ENCODE assay signal across 11 cellular contexts in the genomic region with DNA sequence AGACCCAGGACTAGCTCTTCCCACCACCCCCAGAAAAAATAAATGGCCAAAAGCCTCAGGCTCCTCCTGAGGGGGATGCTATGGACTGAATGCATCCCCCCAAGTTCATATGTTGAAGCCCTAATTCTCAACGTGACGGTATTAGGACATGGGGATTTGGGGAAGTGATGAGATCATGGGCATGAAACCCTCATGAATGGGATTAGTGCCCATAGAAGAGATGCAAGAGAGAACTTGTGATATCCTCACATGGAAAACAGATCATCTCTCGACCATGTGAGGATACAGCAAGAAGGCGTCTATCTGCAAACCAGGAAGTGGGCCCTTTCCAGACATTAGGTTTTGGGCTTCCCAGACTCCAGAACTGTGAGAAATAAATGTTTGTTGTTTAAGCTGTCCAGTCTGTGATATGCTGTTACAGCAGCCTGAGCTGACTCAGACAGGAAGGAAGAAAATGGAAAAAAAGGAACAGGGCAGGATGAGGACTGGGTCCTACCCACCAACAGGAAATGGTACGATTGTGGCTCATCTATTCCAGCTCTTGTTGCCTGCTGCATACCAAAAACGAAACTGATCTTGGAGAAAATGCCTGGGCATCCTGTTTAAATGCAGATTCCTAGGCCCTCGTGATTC. TPM values are rescaled to one million over a fixed set of nuclear protein-coding genes. Genes with fewer than 3 reads are reported as not detected.
DNase-seq lines count a peak whose midpoint lies in the region; ATAC-seq, FAIRE-seq and TF ChIP-seq lines count a peak whose summit lies in the region.
"Had no signal": no experiment of that assay in that cellular context is flagged by ENCODE, and none has a peak within 500 bp of the region (broad histone marks: within the 10 kb centered on the region; RNA-seq: fewer than 3 reads in every experiment).

No MANE protein-coding gene starts in this region.

- in situ Hi-C loops in K562 (cut with MboI), result no loop called here

- H3K79me2 ChIP-seq in PC-3 (ENCODE audit: low read length) (no peaks in the 10 kb centered on the region), K562 (ENCODE audit: control insufficient read depth, insufficient read depth, low read length) (no peaks in the 10 kb centered on the region)

- no peak overlapping the region for H4K91ac ChIP-seq in neuronal stem cell (ENCODE audit: low read depth, low read length, poor library complexity)

- no peak for TF ChIP-seq CTCF in PC-3 (conservative IDR thresholded peaks at IDR 0.05; ENCODE audit: low read depth, low read length)
- no peak for TF ChIP-seq CTCF in K562 (IDR thresholded peaks at IDR 0.05 in 2 of 3, conservative IDR thresholded peaks at IDR 0.05 in 1 of 3; ENCODE audit: insufficient read depth in 2 of 3, low read depth in 1 of 3, low read length in 3 of 3)

- no peak for TF ChIP-seq POLR2A in K562 (conservative IDR thresholded peaks at IDR 0.05)

- H4K20me1 ChIP-seq in PC-3 (ENCODE audit: low read length) (no peaks in the 10 kb centered on the region), K562 (replicated peaks; ENCODE audit: control insufficient read depth, insufficient read depth, low read length) (no peaks in the 10 kb centered on the region)

- H2AFZ ChIP-seq in PC-3 (ENCODE audit: low read length), result 0 out of 2 replicates have a peak overlapping the region, but pooled peaks have one; percentile 41
- no peak overlapping the region for H2AFZ ChIP-seq in K562 (ENCODE audit: low read depth, low read length)
- no peak overlapping the region for H2AFZ ChIP-seq in neuronal stem cell (ENCODE audit: low read length)

- H3F3A ChIP-seq in PC-3 (ENCODE audit: low read length, unreplicated experiment), result no peaks in the 10 kb centered on the region

- no peaks in the 10 kb centered on the region for H3K27me3 ChIP-seq in PC-3 (ENCODE audit: low read length)
- H3K27me3 ChIP-seq in K562 (ENCODE audit: control insufficient read depth in 2 of 2, insufficient read depth in 2 of 2, low read length in 2 of 2), result peaks cover 15 to 31% of the 10 kb centered on the region in 2 experiments
- H3K27me3 ChIP-seq in skeletal muscle tissue (ENCODE audit: control insufficient read depth in 3 of 3, insufficient read depth in 3 of 3, low read length in 3 of 3), result peaks cover 0 to 15% (median 13%) of the 10 kb centered on the region in 3 donors
- H3K27me3 ChIP-seq in neuronal stem cell (ENCODE audit: control insufficient read depth in 3 of 3, insufficient read depth in 3 of 3, low read depth in 1 of 3, low read length in 3 of 3), result peaks cover 0 to 13% (median 0%) of the 10 kb centered on the region in 3 experiments

- CTCF ChIA-PET in activated CD8-positive, alpha-beta memory T cell treated with anti-CD3 and anti-CD28 coated beads, Interleukin-2, amount 10 ng/mL, durations not matched to agents 7 days and 5 days (lab: Charles Lee), result interaction anchor here (1.1 to 2.4 kb wide), 3 partner anchors 14 to 586 kb away, joined by 5 to 9 read pairs (median 6); no protein-coding TSS in a partner anchor
- CTCF ChIA-PET in PC-3 (lab: Charles Lee) (interaction anchor here (0.6 kb wide), 1 partner anchor 99 kb away, joined by 3 read pairs; no protein-coding TSS in a partner anchor), K562 (lab: Yijun Ruan, JAX; ENCODE audit: low intra/inter-chr PET ratio) (no interaction called here)

- H3K9ac ChIP-seq in PC-3 (ENCODE audit: low read length) (no peak overlapping the region), K562 (ENCODE audit: insufficient read depth in 1 of 2, low read depth in 2 of 2, low read length in 2 of 2) (no peak overlapping the region), skeletal muscle tissue (ENCODE audit: low read depth in 1 of 3, low read length in 3 of 3) (no peak overlapping the region), neuronal stem cell (ENCODE audit: low read depth, low read length, poor library complexity) (no peak overlapping the region)

- no peak for TF ChIP-seq RAD21 in K562 (CRISPR knock-in tag; conservative IDR thresholded peaks at IDR 0.05 in 1 of 2, IDR thresholded peaks at IDR 0.05 in 1 of 2)

- FAIRE-seq in K562 (lab: Jason Lieb, UNC), result no peak

- 1% methylated on average over 7 of the region's 7 CpGs for WGBS in K562 (ENCODE audit: insufficient coverage, low coverage, missing lambda C conversion rate)
- WGBS in neuronal stem cell (ENCODE audit: extremely low coverage in 2 of 2, insufficient read length in 2 of 2, insufficient replicate concordance in 1 of 2), 2 donors, result no CpG with 5 or more reads among the region's 7 CpGs

- POLR2A ChIA-PET in PC-3 (lab: Charles Lee; ENCODE audit: unreplicated experiment), result no interaction called here
- POLR2A ChIA-PET in K562 (lab: Yijun Ruan, JAX), result no interaction called here

- no peak overlapping the region for H3K14ac ChIP-seq in neuronal stem cell (ENCODE audit: low read length)

- no peak overlapping the region for H3K4ac ChIP-seq in neuronal stem cell (ENCODE audit: low read length)

- no peak overlapping the region for H2BK120ac ChIP-seq in neuronal stem cell (ENCODE audit: low read depth, low read length)

- no peak overlapping the region for H2BK12ac ChIP-seq in neuronal stem cell (ENCODE audit: low read length)

- no peak overlapping the region for H2BK5ac ChIP-seq in neuronal stem cell (ENCODE audit: low read length)

- no peak overlapping the region for H2BK15ac ChIP-seq in neuronal stem cell (ENCODE audit: low read length)

- H3K4me1 ChIP-seq in PC-3 (ENCODE audit: insufficient read depth, low read length), result peaks cover 4% of the 10 kb centered on the region; the same call in 1 of the 2 replicates
- no peaks in the 10 kb centered on the region; a peak in 1 of 5 replicates for H3K4me1 ChIP-seq in K562 (replicated peaks in 1 of 2; ENCODE audit: control insufficient read depth in 2 of 2, insufficient read depth in 2 of 2, low read length in 2 of 2)
- H3K4me1 ChIP-seq in skeletal muscle tissue (ENCODE audit: control insufficient read depth in 3 of 3, insufficient read depth in 3 of 3, low read length in 3 of 3), result peaks cover 0 to 2% (median 0%) of the 10 kb centered on the region in 3 donors
- peaks cover 0 to 9% of the 10 kb centered on the region in 2 donors for H3K4me1 ChIP-seq in neuronal stem cell (ENCODE audit: control insufficient read depth in 2 of 2, insufficient read depth in 1 of 2, low read depth in 1 of 2, low read length in 2 of 2)

- no peaks in the 10 kb centered on the region for H3K9me1 ChIP-seq in K562 (ENCODE audit: control insufficient read depth, insufficient read depth, low read length)

- DNase-seq in activated CD8-positive, alpha-beta memory T cell treated with anti-CD3 and anti-CD28 coated beads, Interleukin-2, amount 10 ng/mL, durations not matched to agents 7 days and 5 days, result peak; percentile 51
- no peak for DNase-seq in activated CD8-positive, alpha-beta memory T cell treated with anti-CD3 and anti-CD28 coated beads, Interleukin-2, amount 50 U/mL, for 48 hours
- DNase-seq in PC-3 (peak; percentile 55), K562 (ENCODE audit: extremely low read depth in 1 of 4, low spot score in 3 of 4) (no peak), neuronal stem cell (ENCODE audit: low spot score) (no peak)
- DNase-seq: caudate nucleus, hypothalamus, NCI-H1930 had no signal

- H2AK5ac ChIP-seq in neuronal stem cell (ENCODE audit: low read depth, low read length), result no peak overlapping the region

- H3K4me2 ChIP-seq in PC-3 (ENCODE audit: low read length) (no peak overlapping the region), K562 (ENCODE audit: insufficient read depth, low read length) (no peak overlapping the region), neuronal stem cell (ENCODE audit: insufficient read depth, low read length, poor library complexity, severe bottlenecking) (no peak overlapping the region)

- BruUV-seq in PC-3 (replicated peaks; lab: Mats Ljungman, UMichigan) (no TSS peak), K562 (replicated peaks; lab: Mats Ljungman, UMichigan) (no TSS peak)

- no peaks in the 10 kb centered on the region for H3K79me1 ChIP-seq in neuronal stem cell (ENCODE audit: low read depth, low read length)

- H3K18ac ChIP-seq in neuronal stem cell (ENCODE audit: low read length), result no peak overlapping the region

- peak; percentile 45 for ATAC-seq in activated CD8-positive, alpha-beta memory T cell treated with anti-CD3 and anti-CD28 coated beads, Interleukin-2, amount 10 ng/mL, durations not matched to agents 7 days and 5 days
- peak; percentile 68 for ATAC-seq in PC-3
- ATAC-seq in K562, result no peak
- ATAC-seq in GM19328 (IDR thresholded peaks at IDR 0.05; ENCODE audit: unreplicated experiment), result no peak
- no peak for ATAC-seq in GM21515 (IDR thresholded peaks at IDR 0.05; ENCODE audit: unreplicated experiment)

- H3K36me3 ChIP-seq in PC-3 (ENCODE audit: low read depth, low read length) (no peaks in the 10 kb centered on the region), K562 (ENCODE audit: control insufficient read depth, insufficient read depth, low read length) (no peaks in the 10 kb centered on the region), skeletal muscle tissue (ENCODE audit: control insufficient read depth in 3 of 3, insufficient read depth in 3 of 3, low read length in 3 of 3) (no peaks in the 10 kb centered on the region), neuronal stem cell (replicated peaks in 1 of 2; ENCODE audit: control insufficient read depth in 2 of 2, insufficient read depth in 2 of 2, low read length in 2 of 2) (no peaks in the 10 kb centered on the region)

- peak overlapping the region; percentile 34 for H3K27ac Mint-ChIP-seq in activated CD8-positive, alpha-beta memory T cell treated with anti-CD3 and anti-CD28 coated beads, Interleukin-2, amount 10 ng/mL, durations not matched to agents 7 days and 5 days

- no peak overlapping the region for H3K4me3 Mint-ChIP-seq in activated CD8-positive, alpha-beta memory T cell treated with anti-CD3 and anti-CD28 coated beads, Interleukin-2, amount 10 ng/mL, durations not matched to agents 7 days and 5 days

- no peaks in the 10 kb centered on the region for H3K36me3 Mint-ChIP-seq in activated CD8-positive, alpha-beta memory T cell treated with anti-CD3 and anti-CD28 coated beads, Interleukin-2, amount 10 ng/mL, durations not matched to agents 7 days and 5 days

- no peaks in the 10 kb centered on the region for H3K27me3 Mint-ChIP-seq in activated CD8-positive, alpha-beta memory T cell treated with anti-CD3 and anti-CD28 coated beads, Interleukin-2, amount 10 ng/mL, durations not matched to agents 7 days and 5 days

- no peak overlapping the region for H3K23ac ChIP-seq in neuronal stem cell (ENCODE audit: low read depth, low read length, poor library complexity)

- intact Hi-C loops in PC-3 (cut with micrococcal nuclease) (no loop called here), K562 (cut with micrococcal nuclease) (no loop called here)

- peaks cover 16% of the 10 kb centered on the region for H3K4me1 Mint-ChIP-seq in activated CD8-positive, alpha-beta memory T cell treated with anti-CD3 and anti-CD28 coated beads, Interleukin-2, amount 10 ng/mL, durations not matched to agents 7 days and 5 days

- no peaks in the 10 kb centered on the region for H3K9me2 ChIP-seq in PC-3 (replicated peaks; ENCODE audit: low read length)

- H4K8ac ChIP-seq in neuronal stem cell (ENCODE audit: low read depth, low read length), result no peak overlapping the region

- H3K27ac ChIP-seq in PC-3 (ENCODE audit: low read length) (no peak overlapping the region), K562 (ENCODE audit: extremely low read depth, low read depth, low read length) (no peak overlapping the region), skeletal muscle tissue (ENCODE audit: low read depth, low read length) (peak overlapping the region; percentile 19), neuronal stem cell (replicated peaks; ENCODE audit: low read length) (no peak overlapping the region)

- peaks cover 15% of the 10 kb centered on the region for H3K9me3 Mint-ChIP-seq in activated CD8-positive, alpha-beta memory T cell treated with anti-CD3 and anti-CD28 coated beads, Interleukin-2, amount 10 ng/mL, durations not matched to agents 7 days and 5 days (ENCODE audit: low read depth)

- H3K4me3 ChIP-seq in PC-3 (ENCODE audit: low read length) (no peak overlapping the region), K562 (no peak overlapping the region), skeletal muscle tissue (ENCODE audit: low read length in 3 of 3) (no peak overlapping the region), neuronal stem cell (ENCODE audit: low read length in 2 of 2) (no peak overlapping the region)

- H3K9me3 ChIP-seq in PC-3 (ENCODE audit: low read length) (no peaks in the 10 kb centered on the region), K562 (replicated peaks; ENCODE audit: control insufficient read depth, insufficient read depth, low read depth, low read length) (peaks cover 2% of the 10 kb centered on the region; the same call in 1 of the 2 replicates), skeletal muscle tissue (ENCODE audit: control insufficient read depth in 3 of 3, low read length in 3 of 3) (peaks cover 0 to 3% (median 0%) of the 10 kb centered on the region in 3 donors), neuronal stem cell (replicated peaks in 1 of 2; ENCODE audit: control insufficient read depth in 2 of 2, insufficient read depth in 1 of 2, low read depth in 1 of 2, low read length in 2 of 2) (peaks cover 0 to 5% of the 10 kb centered on the region in 2 donors)

- TF ChIP-seq EP300 in K562 (IDR thresholded peaks at IDR 0.05; ENCODE audit: low read length), result no peak

RNA-seq across cellular contexts. Expression of a gene that starts 21.9 kb away (rescaled TPM):
- under 1 TPM in 1 of 2 experiments, not detected in 1; 0.40 TPM for total RNA-seq in activated CD8-positive, alpha-beta memory T cell treated with anti-CD3 and anti-CD28 coated beads, Interleukin-2, amount 10 ng/mL, durations not matched to agents 7 days and 5 days
- total RNA-seq in PC-3 (2014; rRNA removed), result not detected in 2 replicates
- not detected in 2 replicates for total RNA-seq in K562 (2011; cell fraction: chromatin; rRNA removed; ENCODE audit: low replicate concordance)
- total RNA-seq in K562 (2011; cell fraction: nucleolus; rRNA removed), result not detected in 2 replicates
- total RNA-seq in K562 (2011; cell fraction: nucleoplasm; rRNA removed), result not detected in 2 replicates
- not detected in 2 replicates for total RNA-seq in K562 (2014; rRNA removed)
- not detected in 2 replicates for total RNA-seq in K562 (2014; rRNA removed; fragmentation: Illumina TruSeq; extraction: Trizol)
- total RNA-seq in K562 (2015; rRNA removed; fragmentation: Illumina TruSeq; extraction: Trizol), result not detected in 2 replicates
- not detected in 2 replicates for total RNA-seq in K562 (2021)
- not detected in 2 replicates for polyA plus RNA-seq in K562 (2011; rRNA removed)
- polyA plus RNA-seq in K562 (2011; cell fraction: cytosol; rRNA removed), result not detected in 2 replicates
- polyA plus RNA-seq in K562 (2011; cell fraction: nucleus; rRNA removed), result not detected in 2 replicates
- polyA plus RNA-seq in K562 (2012), result 0.04 TPM in 2 replicates
- polyA plus RNA-seq in K562 (2014; fragmentation: Illumina TruSeq; extraction: Trizol), result not detected in 2 replicates
- under 1 TPM in 1 of 2 experiments, not detected in 1; 0.03 TPM for polyA plus RNA-seq in K562 (2014; fragmentation: Nextera tagmentation; extraction: Ambion mirVana)
- polyA plus RNA-seq in K562 (2014; rRNA removed), result not detected in 2 replicates
- polyA minus RNA-seq in K562 (2011; rRNA and poly(A)+ RNA removed), result not detected in 2 replicates
- not detected in 2 replicates for polyA minus RNA-seq in K562 (2011; cell fraction: cytosol; rRNA and poly(A)+ RNA removed)
- not detected in 2 replicates for polyA minus RNA-seq in K562 (2011; cell fraction: nucleus; rRNA and poly(A)+ RNA removed)
- 1.6 TPM for total RNA-seq in skeletal muscle tissue
- 0.45 TPM for polyA plus RNA-seq in neuronal stem cell (2013, experiment 1 of 2)
- polyA plus RNA-seq in neuronal stem cell (2013, experiment 2 of 2), result 0.50 TPM

RNA-seq across cellular contexts. Expression of a gene that starts 50.0 kb away (rescaled TPM):
- total RNA-seq in activated CD8-positive, alpha-beta memory T cell treated with anti-CD3 and anti-CD28 coated beads, Interleukin-2, amount 10 ng/mL, durations not matched to agents 7 days and 5 days, result 10 to 100 TPM; 26.6 to 33.9 TPM
- total RNA-seq in PC-3 (2014; rRNA removed) (24.1 and 31.6 TPM in 2 replicates), K562 (2014; rRNA removed) (10.8 and 16.6 TPM in 2 replicates), K562 (2014; rRNA removed; fragmentation: Illumina TruSeq; extraction: Trizol) (12.3 and 14.0 TPM in 2 replicates), K562 (2015; rRNA removed; fragmentation: Illumina TruSeq; extraction: Trizol) (13.8 and 18.5 TPM in 2 replicates), K562 (2021) (23.9 and 26.8 TPM in 2 replicates), skeletal muscle tissue (18.3 TPM)
- total RNA-seq in K562 (2011; cell fraction: chromatin; rRNA removed; ENCODE audit: low replicate concordance), result 66.6 and 89.3 TPM in 2 replicates
- 46.7 and 60.0 TPM in 2 replicates for total RNA-seq in K562 (2011; cell fraction: nucleolus; rRNA removed)
- total RNA-seq in K562 (2011; cell fraction: nucleoplasm; rRNA removed), result 49.8 and 61.1 TPM in 2 replicates
- polyA plus RNA-seq in K562 (2011; rRNA removed) (16.2 and 22.8 TPM in 2 replicates), K562 (2014; fragmentation: Illumina TruSeq; extraction: Trizol) (19.6 and 28.3 TPM in 2 replicates), K562 (2014; fragmentation: Nextera tagmentation; extraction: Ambion mirVana) (1 to 10 TPM; 9.5 to 9.9 TPM), K562 (2014; rRNA removed) (12.9 and 13.9 TPM in 2 replicates)
- polyA plus RNA-seq in K562 (2011; cell fraction: cytosol; rRNA removed), result 13.1 and 18.9 TPM in 2 replicates
- polyA plus RNA-seq in K562 (2011; cell fraction: nucleus; rRNA removed), result 55.2 and 65.8 TPM in 2 replicates
- polyA plus RNA-seq in K562 (2012), result 23.6 and 25.0 TPM in 2 replicates
- 20.6 and 23.9 TPM in 2 replicates for polyA minus RNA-seq in K562 (2011; rRNA and poly(A)+ RNA removed)
- 15.8 and 17.8 TPM in 2 replicates for polyA minus RNA-seq in K562 (2011; cell fraction: cytosol; rRNA and poly(A)+ RNA removed)
- 42.4 and 45.0 TPM in 2 replicates for polyA minus RNA-seq in K562 (2011; cell fraction: nucleus; rRNA and poly(A)+ RNA removed)
- polyA plus RNA-seq in neuronal stem cell (2013, experiment 1 of 2), result 22.7 TPM
- polyA plus RNA-seq in neuronal stem cell (2013, experiment 2 of 2), result 25.4 TPM

RNA-seq across cellular contexts. Expression of a gene that starts 50.4 kb away (rescaled TPM):
- 10 to 100 TPM; 16.8 to 25.5 TPM for total RNA-seq in activated CD8-positive, alpha-beta memory T cell treated with anti-CD3 and anti-CD28 coated beads, Interleukin-2, amount 10 ng/mL, durations not matched to agents 7 days and 5 days
- total RNA-seq in PC-3 (2014; rRNA removed), result 37.7 and 38.8 TPM in 2 replicates
- 51.5 and 68.1 TPM in 2 replicates for total RNA-seq in K562 (2011; cell fraction: chromatin; rRNA removed; ENCODE audit: low replicate concordance)
- total RNA-seq in K562 (2011; cell fraction: nucleolus; rRNA removed), result 52.9 and 55.3 TPM in 2 replicates
- total RNA-seq in K562 (2011; cell fraction: nucleoplasm; rRNA removed), result 74.6 and 85.3 TPM in 2 replicates
- total RNA-seq in K562 (2014; rRNA removed), result 11.8 and 15.1 TPM in 2 replicates
- 12.7 and 12.9 TPM in 2 replicates for total RNA-seq in K562 (2014; rRNA removed; fragmentation: Illumina TruSeq; extraction: Trizol)
- 20.2 TPM in 2 replicates for total RNA-seq in K562 (2015; rRNA removed; fragmentation: Illumina TruSeq; extraction: Trizol)
- total RNA-seq in K562 (2021), result 25.6 and 26.4 TPM in 2 replicates
- 8.8 and 10.5 TPM in 2 replicates for polyA plus RNA-seq in K562 (2011; rRNA removed)
- polyA plus RNA-seq in K562 (2011; cell fraction: cytosol; rRNA removed), result 9.1 and 10.5 TPM in 2 replicates
- 12.2 and 21.3 TPM in 2 replicates for polyA plus RNA-seq in K562 (2011; cell fraction: nucleus; rRNA removed)
- polyA plus RNA-seq in K562 (2012), result 19.8 and 21.1 TPM in 2 replicates
- 11.0 and 13.4 TPM in 2 replicates for polyA plus RNA-seq in K562 (2014; fragmentation: Illumina TruSeq; extraction: Trizol)
- polyA plus RNA-seq in K562 (2014; fragmentation: Nextera tagmentation; extraction: Ambion mirVana), result 10 to 100 TPM; 11.5 to 13.7 TPM
- 12.8 and 15.2 TPM in 2 replicates for polyA plus RNA-seq in K562 (2014; rRNA removed)
- polyA minus RNA-seq in K562 (2011; rRNA and poly(A)+ RNA removed), result 18.1 and 20.4 TPM in 2 replicates
- 10.3 and 16.1 TPM in 2 replicates for polyA minus RNA-seq in K562 (2011; cell fraction: cytosol; rRNA and poly(A)+ RNA removed)
- 23.0 and 23.8 TPM in 2 replicates for polyA minus RNA-seq in K562 (2011; cell fraction: nucleus; rRNA and poly(A)+ RNA removed)
- total RNA-seq in skeletal muscle tissue, result 13.0 TPM
- 4.1 TPM for polyA plus RNA-seq in neuronal stem cell (2013, experiment 1 of 2)
- polyA plus RNA-seq in neuronal stem cell (2013, experiment 2 of 2), result 4.3 TPM

Comparison
In these comparisons a context has a peak if more than half of its experiments do, and no peak if none do; other contexts are left out.
1. DNase-seq: peak in activated CD8-positive, alpha-beta memory T cell treated with anti-CD3 and anti-CD28 coated beads, Interleukin-2, amount 10 ng/mL, durations not matched to agents 7 days and 5 days (single experiment) and PC-3 (single experiment); none in activated CD8-positive, alpha-beta memory T cell treated with anti-CD3 and anti-CD28 coated beads, Interleukin-2, amount 50 U/mL, for 48 hours (single experiment), K562 (0 of 4) and neuronal stem cell (single experiment).
2. ATAC-seq: peak in activated CD8-positive, alpha-beta memory T cell treated with anti-CD3 and anti-CD28 coated beads, Interleukin-2, amount 10 ng/mL, durations not matched to agents 7 days and 5 days (single experiment) and PC-3 (single experiment); none in K562 (single experiment), GM19328 (single experiment) and GM21515 (single experiment).